In the genomic region with DNA sequence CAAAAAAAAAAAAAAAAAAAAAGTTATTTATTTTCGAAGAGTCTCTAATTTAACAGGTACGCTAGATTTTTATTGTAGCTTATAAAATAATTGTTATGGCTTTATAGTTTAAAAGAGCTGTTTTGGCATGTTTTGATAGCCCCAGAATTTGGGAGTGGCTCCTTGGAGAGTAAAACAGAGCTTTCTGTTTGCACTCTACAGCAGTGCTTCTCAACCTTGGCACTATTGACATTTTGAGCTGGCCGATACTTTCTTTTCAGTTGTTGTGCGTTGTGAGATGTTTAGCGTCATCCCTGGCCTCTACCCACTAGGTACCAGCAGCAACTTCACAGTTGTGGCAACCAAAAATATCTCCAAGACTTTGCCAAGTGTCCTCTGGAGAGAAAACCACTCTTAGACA, we compare ENCODE assay signal across 29 cellular contexts.
"Had no signal": no experiment of that assay in that cellular context is flagged by ENCODE, and none has a peak within 500 bp of the region (broad histone marks: within the 10 kb centered on the region; RNA-seq: fewer than 3 reads in every experiment).

No MANE protein-coding gene starts in this region.

- H3K4me1 ChIP-seq: left ventricle myocardium inferior, neural progenitor cell, pancreas, prostate gland, stomach, testis, thyroid gland, upper lobe of right lung had no signal

- H3K9ac ChIP-seq: neural progenitor cell had no signal

- H3K4me3 ChIP-seq: left ventricle myocardium inferior, lung, neural progenitor cell, pancreas, prostate gland, skin epidermis, stomach, testis, thyroid gland, upper lobe of right lung had no signal

- H2AFZ ChIP-seq: neural progenitor cell had no signal

- H3K36me3 ChIP-seq: neural progenitor cell, pancreas, prostate gland, thyroid gland, upper lobe of right lung had no signal

- H3K9me3 ChIP-seq: left ventricle myocardium inferior, pancreas, prostate gland, stomach, testis, thyroid gland, upper lobe of right lung had no signal

- H3K36me3 Mint-ChIP-seq: naive B cell; natural killer cell; neural progenitor cell; stimulated activated naive B cell treated with anti-CD40 and anti-IgM and Interleukin-4, amounts not matched to agents 10 μg/mL and 1 μg/mL and 100 μg/mL, for 72 hours had no signal

- DNase-seq: hippocampal formation; kidney glomerular epithelial cell; left cardiac atrium; left ventricle myocardium inferior; mesendoderm; naive B cell; natural killer cell; nephron progenitor cell; pancreas; posterior cingulate gyrus; retina; right cardiac atrium; stimulated activated CD4-positive, alpha-beta T cell treated with anti-CD3 and anti-CD28 coated beads, Interleukin-12 subunit alpha, Interleukin-12 subunit beta, amount 100 ng/mL, for 4 hours; stimulated activated CD4-positive, alpha-beta T cell treated with anti-CD3 and anti-CD28 coated beads, Interleukin-15, amount 100 ng/mL, for 24 hours; stimulated activated CD4-positive, alpha-beta T cell treated with anti-CD3 and anti-CD28 coated beads, Interleukin-2, amount 100 ng/mL, for 24 hours; stimulated activated CD4-positive, alpha-beta T cell treated with anti-CD3 and anti-CD28 coated beads, Interleukin-4, amount 100 ng/mL, for 1 hour; stimulated activated naive B cell treated with anti-CD40 and anti-IgM and Interleukin-4, amounts not matched to agents 10 μg/mL and 1 μg/mL and 100 μg/mL, for 72 hours; stimulated activated naive CD8-positive, alpha-beta T cell treated with anti-CD3 and anti-CD28 coated beads, Interleukin-15, Interleukin-2, amounts not matched to agents 100 U/mL and 50 U/mL, for 24 hours; stomach; testis; thyroid gland; trophoblast cell; upper lobe of right lung had no signal

- H3K27ac ChIP-seq: left ventricle myocardium inferior, neural progenitor cell, pancreas, prostate gland, skin epidermis, testis, thyroid gland, upper lobe of right lung had no signal

- H3K9me3 Mint-ChIP-seq: mesothelial cell of epicardium, natural killer cell, nephron progenitor cell, neural progenitor cell had no signal

- H3K4me2 ChIP-seq: neural progenitor cell had no signal

- H3K27me3 ChIP-seq: neural progenitor cell, pancreas, stomach, testis, thyroid gland, upper lobe of right lung had no signal

- H3K27ac Mint-ChIP-seq: mesothelial cell of epicardium; naive B cell; natural killer cell; nephron progenitor cell; neural progenitor cell; stimulated activated naive B cell treated with anti-CD40 and anti-IgM and Interleukin-4, amounts not matched to agents 10 μg/mL and 1 μg/mL and 100 μg/mL, for 72 hours had no signal

- ATAC-seq: left cardiac atrium; natural killer cell; pancreas; right cardiac atrium; sciatic nerve; stimulated activated naive B cell treated with anti-CD40 and anti-IgM and Interleukin-4, amounts not matched to agents 10 μg/mL and 1 μg/mL and 100 μg/mL, for 72 hours; stimulated activated naive CD8-positive, alpha-beta T cell treated with anti-CD3 and anti-CD28 coated beads, Interleukin-15, Interleukin-2, amounts not matched to agents 100 U/mL and 50 U/mL, for 24 hours; upper lobe of right lung had no signal
